In genomic region chr1:187938092-187938491, GRCh38 we compare ENCODE assay signal across 26 cellular contexts.
DNase-seq lines count a peak whose midpoint lies in the region; ATAC-seq and TF ChIP-seq lines count a peak whose summit lies in the region.
"Had no signal": no experiment of that assay in that cellular context is flagged by ENCODE, and none has a peak within 500 bp of the region (broad histone marks: within the 10 kb centered on the region; RNA-seq: fewer than 3 reads in every experiment).

No MANE protein-coding gene starts in this region.

- TF ChIP-seq CTCF in GM06990 (IDR thresholded peaks at IDR 0.05; ENCODE audit: insufficient read depth, low read length, poor library complexity, severe bottlenecking) = no peak

- DNase-seq in GM06990 (ENCODE audit: extremely low read depth, insufficient read length) = peak; percentile 3
- DNase-seq in NK-92 treated with Interleukin-12 subunit alpha and Interleukin-12 subunit beta, amount 100 ng/mL, for 24 hours (lab: John Stamatoyannopoulos, UW) = no peak
- no peak for DNase-seq in NCI-H2171 (lab: John Stamatoyannopoulos, UW)
- no peak for DNase-seq in cardiac septum (ENCODE audit: low spot score)
- DNase-seq: 8988T; C1 segment of cervical spinal cord; CD8-positive, alpha-beta T cell; DMS153; GOT3; HCEC 1CT; NCI-H1092 treated with DMSO at 0.1 percent for 48 hours; NCI-H1436 treated with DMSO at 0.1 percent for 48 hours; NCI-H1930; NCI-H226; NCI-H510A treated with DMSO at 0.1 percent for 48 hours; NCI-H748 treated with DMSO at 0.1 percent for 48 hours; SIG-M5; SK-N-SH; T-helper 2 cell had no signal

- intact Hi-C loops in cardiac septum (cut with DNase I) = no loop called here

- H3K27me3 ChIP-seq in GM06990 (replicated peaks; ENCODE audit: control insufficient read depth, insufficient read depth, low read length) = no peaks in the 10 kb centered on the region

- no peaks in the 10 kb centered on the region for H3K36me3 ChIP-seq in GM06990 (ENCODE audit: control insufficient read depth, insufficient read depth, low read length)

- no peak overlapping the region for H3K4me3 ChIP-seq in GM06990 (replicated peaks; ENCODE audit: low read depth, low read length)
- H3K4me3 ChIP-seq: K562 had no signal

- peak; percentile 74 for ATAC-seq in GM18858 (IDR thresholded peaks at IDR 0.05; ENCODE audit: unreplicated experiment)
- peak; percentile 72 for ATAC-seq in HG02610 (IDR thresholded peaks at IDR 0.05; ENCODE audit: unreplicated experiment)
- peak; percentile 71 for ATAC-seq in HG03432 (IDR thresholded peaks at IDR 0.05; ENCODE audit: unreplicated experiment)
- ATAC-seq in GM21367 (IDR thresholded peaks at IDR 0.05; ENCODE audit: unreplicated experiment) = no peak
- ATAC-seq: CD8-positive, alpha-beta T cell; HepG2; K562; Panc1 had no signal
